1 cellular context compared by ENCODE assay signal in genomic region chr4:1856071-1856919, GRCh38.
TF ChIP-seq lines count a peak whose summit lies in the region.

TSS of gene LETM1 (minus strand) at chr4:1856156. CDS start at chr4:1855950, 206 bp downstream.

TF ChIP-seq in K562, 482 proteins besides CTCF, POLR2A, EP300 and RAD21 (continued from another document and continues in another):
- TF ChIP-seq CTCFL (IDR thresholded peaks at IDR 0.05; ENCODE audit: borderline replicate concordance, insufficient read depth, low read depth, low read length, poor library complexity, severe bottlenecking) (peak; percentile 39), PCBP2 (IDR thresholded peaks at IDR 0.05; ENCODE audit: low read depth, low read length, poor library complexity, severe bottlenecking) (no peak), SAP30 (IDR thresholded peaks at IDR 0.05; ENCODE audit: borderline replicate concordance, insufficient read depth, low read depth, low read length, poor library complexity, severe bottlenecking) (peak; percentile 70), CEBPZ (IDR thresholded peaks at IDR 0.05; ENCODE audit: borderline replicate concordance, low read depth, low read length) (no peak), TCFL5 (CRISPR knock-in tag; conservative IDR thresholded peaks at IDR 0.05) (no peak), ZNF175 (CRISPR knock-in tag; IDR thresholded peaks at IDR 0.05; ENCODE audit: low read depth) (peak; percentile 74; the same call in 1 of the 2 replicates), CXXC5 (CRISPR knock-in tag; IDR thresholded peaks at IDR 0.05) (peak; percentile 96), SOX6 (IDR thresholded peaks at IDR 0.05) (peak; percentile 36; the same call in 1 of the 2 replicates), TFAP4 (CRISPR knock-in tag; IDR thresholded peaks at IDR 0.05; ENCODE audit: borderline replicate concordance) (peak; percentile 77), CHD1 (IDR thresholded peaks at IDR 0.05; ENCODE audit: low read length) (peak; percentile 67), ARHGAP35 (IDR thresholded peaks at IDR 0.05; ENCODE audit: partially characterized antibody) (no peak), GATAD2A (IDR thresholded peaks at IDR 0.05) (peak; percentile 16; the same call in 1 of the 2 replicates), SP2 (IDR thresholded peaks at IDR 0.05; ENCODE audit: extremely low read depth, low read depth, low read length, poor library complexity, severe bottlenecking) (no peak), TEAD1 (CRISPR knock-in tag; IDR thresholded peaks at IDR 0.05) (peak in 1 of 2 experiments; percentile 36; a peak in 2 of 4 replicates), PYGO2 (tag; IDR thresholded peaks at IDR 0.05) (no peak), YY1 (IDR thresholded peaks at IDR 0.05; ENCODE audit: borderline replicate concordance in 1 of 3, control insufficient read depth in 1 of 3, extremely low read depth in 1 of 3, insufficient read depth in 3 of 3, insufficient read length in 1 of 3, insufficient replicate concordance in 2 of 3, low read depth in 1 of 3, low read length in 2 of 3) (peak in 2 of 3 experiments; percentile 64 to 68), MGA (IDR thresholded peaks at IDR 0.05) (peak; percentile 81), ZNF354B (CRISPR knock-in tag; IDR thresholded peaks at IDR 0.05) (no peak), U2AF2 (optimal IDR thresholded peaks at IDR 0.05; ENCODE audit: low read depth, low read length) (no peak), DNMT1 (IDR thresholded peaks at IDR 0.05) (no peak), ZNF511 (CRISPR knock-in tag; IDR thresholded peaks at IDR 0.05) (0 out of 2 replicates have a peak, but pooled peaks have one; percentile 45), ZNF644 (tag; IDR thresholded peaks at IDR 0.05; ENCODE audit: low read depth) (peak; percentile 78; the same call in 1 of the 2 replicates), ZFP91 (CRISPR knock-in tag; IDR thresholded peaks at IDR 0.05) (no peak), BRF1 (IDR thresholded peaks at IDR 0.05; ENCODE audit: borderline replicate concordance, extremely low read depth, insufficient read length) (no peak), PHB (CRISPR knock-in tag; IDR thresholded peaks at IDR 0.05) (no peak), IRF1 (CRISPR knock-in tag; IDR thresholded peaks at IDR 0.05; ENCODE audit: borderline replicate concordance) (no peak), MED1 (CRISPR knock-in tag; IDR thresholded peaks at IDR 0.05; ENCODE audit: borderline replicate concordance) (no peak), ZBTB2 (IDR thresholded peaks at IDR 0.05) (0 out of 2 replicates have a peak, but pooled peaks have one; percentile 5), LEF1 (IDR thresholded peaks at IDR 0.05) (no peak), ETS1 (conservative IDR thresholded peaks at IDR 0.05; ENCODE audit: control insufficient read depth, low read depth, low read length) (peak; percentile 99)
